In the genomic region with DNA sequence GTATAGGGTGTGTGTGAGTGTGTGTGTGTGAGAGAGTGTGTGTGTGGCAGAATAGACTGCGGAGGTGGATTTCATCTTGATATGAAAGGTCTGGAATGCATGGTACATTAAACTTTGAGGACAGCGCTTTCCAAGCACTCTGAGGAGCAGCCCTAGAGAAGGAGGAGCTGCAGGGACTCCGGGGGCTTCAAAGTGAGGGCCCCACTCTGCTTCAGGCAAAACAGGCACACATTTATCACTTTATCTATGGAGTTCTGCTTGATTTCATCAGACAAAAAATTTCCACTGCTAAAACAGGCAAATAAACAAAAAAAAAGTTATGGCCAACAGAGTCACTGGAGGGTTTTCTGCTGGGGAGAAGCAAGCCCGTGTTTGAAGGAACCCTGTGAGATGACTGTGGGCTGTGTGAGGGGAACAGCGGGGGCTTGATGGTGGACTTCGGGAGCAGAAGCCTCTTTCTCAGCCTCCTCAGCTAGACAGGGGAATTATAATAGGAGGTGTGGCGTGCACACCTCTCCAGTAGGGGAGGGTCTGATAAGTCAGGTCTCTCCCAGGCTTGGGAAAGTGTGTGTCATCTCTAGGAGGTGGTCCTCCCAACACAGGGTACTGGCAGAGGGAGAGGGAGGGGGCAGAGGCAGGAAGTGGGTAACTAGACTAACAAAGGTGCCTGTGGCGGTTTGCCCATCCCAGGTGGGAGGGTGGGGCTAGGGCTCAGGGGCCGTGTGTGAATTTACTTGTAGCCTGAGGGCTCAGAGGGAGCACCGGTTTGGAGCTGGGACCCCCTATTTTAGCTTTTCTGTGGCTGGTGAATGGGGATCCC, we compare ENCODE assay signal across 8 cellular contexts. TPM values are rescaled to one million over a fixed set of nuclear protein-coding genes. Genes with fewer than 3 reads are reported as not detected.
DNase-seq lines count a peak whose midpoint lies in the region; ATAC-seq and TF ChIP-seq lines count a peak whose summit lies in the region.

No MANE protein-coding gene starts in this region.

- H3K27me3 Mint-ChIP-seq in activated naive CD4-positive, alpha-beta T cell treated with anti-CD3 and anti-CD28 coated beads, Interleukin-2, amount 10 ng/mL, durations not matched to agents 7 days and 5 days: peaks cover 5% of the 10 kb centered on the region

- H3K9me3 Mint-ChIP-seq in activated naive CD4-positive, alpha-beta T cell treated with anti-CD3 and anti-CD28 coated beads, Interleukin-2, amount 10 ng/mL, durations not matched to agents 7 days and 5 days: no peaks in the 10 kb centered on the region

- H3K9ac ChIP-seq in HCT116 (ENCODE audit: low read length) (no peak overlapping the region), parathyroid adenoma (no peak overlapping the region)

- intact Hi-C loops in HCT116 (cut with micrococcal nuclease): no loop called here

- H4K20me1 ChIP-seq in HCT116 (ENCODE audit: insufficient read depth): no peaks in the 10 kb centered on the region

- H3K27me3 ChIP-seq in HCT116 (ENCODE audit: insufficient read depth, low read length) (no peaks in the 10 kb centered on the region), Peyer's patch (no peaks in the 10 kb centered on the region), parathyroid adenoma (ENCODE audit: control insufficient read depth, insufficient read depth, low read length) (no peaks in the 10 kb centered on the region)

- H3K27ac Mint-ChIP-seq in activated naive CD4-positive, alpha-beta T cell treated with anti-CD3 and anti-CD28 coated beads, Interleukin-2, amount 10 ng/mL, durations not matched to agents 7 days and 5 days: peak overlapping the region; percentile 90

- H3K4me3 Mint-ChIP-seq in activated naive CD4-positive, alpha-beta T cell treated with anti-CD3 and anti-CD28 coated beads, Interleukin-2, amount 10 ng/mL, durations not matched to agents 7 days and 5 days: peak overlapping the region; percentile 70

- peaks cover 65% of the 10 kb centered on the region for H3K4me1 Mint-ChIP-seq in activated naive CD4-positive, alpha-beta T cell treated with anti-CD3 and anti-CD28 coated beads, Interleukin-2, amount 10 ng/mL, durations not matched to agents 7 days and 5 days

- no peaks in the 10 kb centered on the region for H3K36me3 ChIP-seq in HCT116 (ENCODE audit: control insufficient read depth in 1 of 2, insufficient read depth in 2 of 2, low read length in 2 of 2)
- no peaks in the 10 kb centered on the region for H3K36me3 ChIP-seq in Peyer's patch
- H3K36me3 ChIP-seq in parathyroid adenoma (ENCODE audit: control insufficient read depth, insufficient read depth, low read length): no peaks in the 10 kb centered on the region

- H3K27ac ChIP-seq in HCT116 (ENCODE audit: low read depth, low read length): no peak overlapping the region
- H3K27ac ChIP-seq in Peyer's patch: peak overlapping the region in 2 of 4 donors; percentile 36 to 63
- H3K27ac ChIP-seq in parathyroid adenoma: no peak overlapping the region

- H2AFZ ChIP-seq in HCT116 (ENCODE audit: low read depth, low read length, poor library complexity, severe bottlenecking): no peak overlapping the region
- peak overlapping the region; percentile 20 for H2AFZ ChIP-seq in parathyroid adenoma

- TF ChIP-seq CTCF in HCT116 (IDR thresholded peaks at IDR 0.05 in 2 of 3, conservative IDR thresholded peaks at IDR 0.05 in 1 of 3; ENCODE audit: borderline replicate concordance in 1 of 3, insufficient read depth in 1 of 3, low read depth in 2 of 3, low read length in 2 of 3) (no peak), Peyer's patch (IDR thresholded peaks at IDR 0.05) (no peak), parathyroid adenoma (IDR thresholded peaks at IDR 0.05) (no peak)

- H3K4me2 ChIP-seq in HCT116 (ENCODE audit: low read length): peak overlapping the region; percentile 6; the same call in 1 of the 2 replicates
- peak overlapping the region; percentile 66 for H3K4me2 ChIP-seq in parathyroid adenoma (ENCODE audit: low read length)

- no TSS peak for BruUV-seq in HCT116 (replicated peaks; lab: Mats Ljungman, UMichigan)

- CTCF ChIA-PET in HCT116 (lab: Charles Lee): no interaction called here
- CTCF ChIA-PET in activated naive CD4-positive, alpha-beta T cell treated with anti-CD3 and anti-CD28 coated beads, Interleukin-2, amount 10 ng/mL, durations not matched to agents 7 days and 5 days (lab: Charles Lee): interaction anchor here (4.7 kb wide), 1 partner anchor 25 kb away, joined by 16 read pairs; the partner anchor contains the start of genes FAM167B and LCK

- H3K36me3 Mint-ChIP-seq in activated naive CD4-positive, alpha-beta T cell treated with anti-CD3 and anti-CD28 coated beads, Interleukin-2, amount 10 ng/mL, durations not matched to agents 7 days and 5 days: peaks cover 73% of the 10 kb centered on the region

- peak; percentile 83 for ATAC-seq in HCT116
- ATAC-seq in GM21528 (IDR thresholded peaks at IDR 0.05; ENCODE audit: low FRiP score, unreplicated experiment): no peak
- ATAC-seq in GM21360 (IDR thresholded peaks at IDR 0.05; ENCODE audit: unreplicated experiment): no peak
- no peak for ATAC-seq in HG03175 (IDR thresholded peaks at IDR 0.05; ENCODE audit: unreplicated experiment)

- RAD21 ChIA-PET in HCT116 (lab: Charles Lee; ENCODE audit: low non-redundant PET in 1 of 2, low total read pairs in 2 of 2, uncharacterized antibody in 2 of 2, unreplicated experiment in 2 of 2): no interaction called here

- TF ChIP-seq RAD21 in HCT116 (IDR thresholded peaks at IDR 0.05; ENCODE audit: low read depth): no peak

- no peaks in the 10 kb centered on the region for H3K9me2 ChIP-seq in HCT116 (ENCODE audit: insufficient read depth)

- TF ChIP-seq POLR2A in HCT116 (IDR thresholded peaks at IDR 0.05; ENCODE audit: borderline replicate concordance, extremely low read depth, insufficient read depth, insufficient read length) (no peak), Peyer's patch (IDR thresholded peaks at IDR 0.05) (no peak)

- H3K4me3 ChIP-seq in HCT116 (replicated peaks in 1 of 2; ENCODE audit: low read depth in 1 of 2, low read length in 2 of 2) (no peak overlapping the region), Peyer's patch (no peak overlapping the region), parathyroid adenoma (ENCODE audit: low read depth, low read length) (no peak overlapping the region)

- POLR2A ChIA-PET in HCT116 (lab: Charles Lee): interaction anchor here (0.6 kb wide), 1 partner anchor 9 kb away, joined by 3 read pairs; no protein-coding TSS in a partner anchor

- H3K9me3 ChIP-seq in HCT116 (ENCODE audit: control insufficient read depth in 1 of 2, insufficient read depth in 1 of 2, low read depth in 1 of 2, low read length in 2 of 2): no peaks in the 10 kb centered on the region
- no peaks in the 10 kb centered on the region for H3K9me3 ChIP-seq in Peyer's patch
- no peaks in the 10 kb centered on the region for H3K9me3 ChIP-seq in parathyroid adenoma (ENCODE audit: control insufficient read depth, low read length)

- no peak for DNase-seq in HCT116 (ENCODE audit: low read depth, low spot score)
- peak in 2 of 3 donors; percentile 80 to 82 for DNase-seq in Peyer's patch
- DNase-seq in activated naive CD4-positive, alpha-beta T cell treated with anti-CD3 and anti-CD28 coated beads, Interleukin-2, amount 10 ng/mL, durations not matched to agents 7 days and 5 days: peak; percentile 88
- DNase-seq in C1 segment of cervical spinal cord (lab: John Stamatoyannopoulos, UW): no peak

- H3K4me1 ChIP-seq in HCT116 (ENCODE audit: control insufficient read depth in 1 of 2, insufficient read depth in 2 of 2, low read length in 2 of 2) (peaks cover 4 to 9% of the 10 kb centered on the region in 2 experiments; a peak in 2 of 4 replicates), Peyer's patch (peaks cover 0 to 8% (median 8%) of the 10 kb centered on the region in 4 donors), parathyroid adenoma (no peaks in the 10 kb centered on the region)

- no peaks in the 10 kb centered on the region for H3K79me2 ChIP-seq in HCT116 (ENCODE audit: insufficient read depth, low read length)
- H3K79me2 ChIP-seq in parathyroid adenoma: no peaks in the 10 kb centered on the region

TF ChIP-seq in HCT116, 20 proteins besides CTCF, POLR2A, EP300 and RAD21 (continues in another document):
- TF ChIP-seq FOSL1 (IDR thresholded peaks at IDR 0.05; ENCODE audit: low read depth): no peak
- TF ChIP-seq, protein P1, sequence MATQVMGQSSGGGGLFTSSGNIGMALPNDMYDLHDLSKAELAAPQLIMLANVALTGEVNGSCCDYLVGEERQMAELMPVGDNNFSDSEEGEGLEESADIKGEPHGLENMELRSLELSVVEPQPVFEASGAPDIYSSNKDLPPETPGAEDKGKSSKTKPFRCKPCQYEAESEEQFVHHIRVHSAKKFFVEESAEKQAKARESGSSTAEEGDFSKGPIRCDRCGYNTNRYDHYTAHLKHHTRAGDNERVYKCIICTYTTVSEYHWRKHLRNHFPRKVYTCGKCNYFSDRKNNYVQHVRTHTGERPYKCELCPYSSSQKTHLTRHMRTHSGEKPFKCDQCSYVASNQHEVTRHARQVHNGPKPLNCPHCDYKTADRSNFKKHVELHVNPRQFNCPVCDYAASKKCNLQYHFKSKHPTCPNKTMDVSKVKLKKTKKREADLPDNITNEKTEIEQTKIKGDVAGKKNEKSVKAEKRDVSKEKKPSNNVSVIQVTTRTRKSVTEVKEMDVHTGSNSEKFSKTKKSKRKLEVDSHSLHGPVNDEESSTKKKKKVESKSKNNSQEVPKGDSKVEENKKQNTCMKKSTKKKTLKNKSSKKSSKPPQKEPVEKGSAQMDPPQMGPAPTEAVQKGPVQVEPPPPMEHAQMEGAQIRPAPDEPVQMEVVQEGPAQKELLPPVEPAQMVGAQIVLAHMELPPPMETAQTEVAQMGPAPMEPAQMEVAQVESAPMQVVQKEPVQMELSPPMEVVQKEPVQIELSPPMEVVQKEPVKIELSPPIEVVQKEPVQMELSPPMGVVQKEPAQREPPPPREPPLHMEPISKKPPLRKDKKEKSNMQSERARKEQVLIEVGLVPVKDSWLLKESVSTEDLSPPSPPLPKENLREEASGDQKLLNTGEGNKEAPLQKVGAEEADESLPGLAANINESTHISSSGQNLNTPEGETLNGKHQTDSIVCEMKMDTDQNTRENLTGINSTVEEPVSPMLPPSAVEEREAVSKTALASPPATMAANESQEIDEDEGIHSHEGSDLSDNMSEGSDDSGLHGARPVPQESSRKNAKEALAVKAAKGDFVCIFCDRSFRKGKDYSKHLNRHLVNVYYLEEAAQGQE (IDR thresholded peaks at IDR 0.05; ENCODE audit: low read depth): no peak

RNA-seq across cellular contexts. Expression of gene HDAC1, which starts 18.3 kb away (rescaled TPM):
- total RNA-seq in HCT116 (2021; ENCODE audit: unreplicated experiment) (232 TPM), Peyer's patch (100 to 1,000 TPM in 3 of 4 donors, 10 to 100 TPM in 1; 93.0 to 147 (median 122) TPM)
- 195 and 233 TPM in 2 replicates for polyA plus RNA-seq in HCT116 (2012)

RNA-seq across cellular contexts. Expression of gene LCK, which starts 22.5 kb away (rescaled TPM):
- total RNA-seq in HCT116 (2021; ENCODE audit: unreplicated experiment) (0.79 TPM), Peyer's patch (10 to 100 TPM in 2 of 4 donors, 1 to 10 TPM in 2; 8.6 to 59.4 (median 12.4) TPM)
- polyA plus RNA-seq in HCT116 (2012): 0.49 and 1.2 TPM in 2 replicates

RNA-seq across cellular contexts. Expression of gene FAM167B, which starts 26.6 kb away (rescaled TPM):
- total RNA-seq in HCT116 (2021; ENCODE audit: unreplicated experiment): 0.42 TPM
- 0.42 and 0.55 TPM in 2 replicates for polyA plus RNA-seq in HCT116 (2012)
- total RNA-seq in Peyer's patch: 1 to 10 TPM in 2 of 4 donors, not detected in 2; 4.1 to 5.1 TPM

RNA-seq across cellular contexts. Expression of gene EIF3I, which starts 51.4 kb away (rescaled TPM):
- total RNA-seq in HCT116 (2021; ENCODE audit: unreplicated experiment) (323 TPM), Peyer's patch (100 to 1,000 TPM in 1 of 4 donors, 10 to 100 TPM in 3; 76.1 to 105 (median 84.7) TPM)
- polyA plus RNA-seq in HCT116 (2012): 355 and 407 TPM in 2 replicates

RNA-seq across cellular contexts. Expression of gene TMEM234, which starts 51.4 kb away (rescaled TPM):
- total RNA-seq in HCT116 (2021; ENCODE audit: unreplicated experiment): 12.3 TPM
- 8.8 and 9.9 TPM in 2 replicates for polyA plus RNA-seq in HCT116 (2012)
- 10 to 100 TPM; 15.9 to 47.0 (median 25.4) TPM for total RNA-seq in Peyer's patch

Comparison
In these comparisons a context has a peak if more than half of its experiments do, and no peak if none do; other contexts are left out.
1. DNase-seq: peak in Peyer's patch (2 of 3) and activated naive CD4-positive, alpha-beta T cell treated with anti-CD3 and anti-CD28 coated beads, Interleukin-2, amount 10 ng/mL, durations not matched to agents 7 days and 5 days (single experiment); none in HCT116 (single experiment) and C1 segment of cervical spinal cord (0 of 14).